ENCODE assay signal across 8 cellular contexts in the genomic region with DNA sequence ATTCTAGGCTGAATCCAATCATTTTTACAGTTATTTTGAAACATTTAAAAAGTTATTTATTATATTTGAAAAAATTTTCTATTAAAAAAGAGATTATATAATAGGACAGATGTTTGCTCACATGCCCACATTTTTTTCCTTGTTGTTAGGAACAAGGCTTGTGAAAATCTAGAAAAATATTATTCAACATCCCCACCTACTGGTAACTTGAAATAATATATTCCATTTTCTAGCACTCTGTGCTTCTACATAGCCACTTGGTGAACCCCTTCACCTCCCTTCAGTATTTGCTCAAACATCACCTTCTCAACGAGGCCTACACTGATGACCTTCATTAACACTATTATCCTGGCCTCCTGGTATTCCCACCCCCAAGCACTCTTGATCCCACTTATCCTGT. TPM values are rescaled to one million over a fixed set of nuclear protein-coding genes. Genes with fewer than 3 reads are reported as not detected.
DNase-seq lines count a peak whose midpoint lies in the region; ATAC-seq, FAIRE-seq and TF ChIP-seq lines count a peak whose summit lies in the region.

No MANE protein-coding gene starts in this region.

- BruUV-seq in HCT116 (replicated peaks; lab: Mats Ljungman, UMichigan): no TSS peak

- no peaks in the 10 kb centered on the region for H3K9me2 ChIP-seq in HCT116 (ENCODE audit: insufficient read depth)

- H3K9ac ChIP-seq in HCT116 (ENCODE audit: low read length) (no peak overlapping the region), colonic mucosa (ENCODE audit: low read depth in 2 of 2, low read length in 2 of 2) (no peak overlapping the region)

- RAD21 ChIA-PET in HCT116 (lab: Charles Lee; ENCODE audit: low non-redundant PET in 1 of 2, low total read pairs in 2 of 2, uncharacterized antibody in 2 of 2, unreplicated experiment in 2 of 2): no interaction called here

- POLR2A ChIA-PET in HCT116 (lab: Charles Lee): no interaction called here

- H3K4me3 ChIP-seq in HCT116 (replicated peaks in 1 of 2; ENCODE audit: low read depth in 1 of 2, low read length in 2 of 2): no peak overlapping the region
- no peak overlapping the region for H3K4me3 ChIP-seq in colonic mucosa

- H3K4me1 ChIP-seq in HCT116 (ENCODE audit: control insufficient read depth in 1 of 2, insufficient read depth in 2 of 2, low read length in 2 of 2) (no peaks in the 10 kb centered on the region), colonic mucosa (no peaks in the 10 kb centered on the region)

- H3K27me3 ChIP-seq in HCT116 (ENCODE audit: insufficient read depth, low read length): no peaks in the 10 kb centered on the region
- no peaks in the 10 kb centered on the region for H3K27me3 ChIP-seq in colonic mucosa

- CTCF ChIA-PET in HCT116 (lab: Charles Lee): interaction anchor here (0.9 to 1.0 kb wide), 3 partner anchors 68 to 578 kb away, joined by 3 to 4 read pairs (median 3); no protein-coding TSS in a partner anchor

- no peak overlapping the region for H3K27ac ChIP-seq in HCT116 (ENCODE audit: low read depth, low read length)
- no peak overlapping the region for H3K27ac ChIP-seq in colonic mucosa

- no peaks in the 10 kb centered on the region for H3K79me2 ChIP-seq in HCT116 (ENCODE audit: insufficient read depth, low read length)

- H3K9me3 ChIP-seq in HCT116 (ENCODE audit: control insufficient read depth in 1 of 2, insufficient read depth in 1 of 2, low read depth in 1 of 2, low read length in 2 of 2) (no peaks in the 10 kb centered on the region), colonic mucosa (no peaks in the 10 kb centered on the region)

- TF ChIP-seq CTCF in HCT116 (IDR thresholded peaks at IDR 0.05 in 2 of 3, conservative IDR thresholded peaks at IDR 0.05 in 1 of 3; ENCODE audit: borderline replicate concordance in 1 of 3, insufficient read depth in 1 of 3, low read depth in 2 of 3, low read length in 2 of 3): peak; percentile 12 to 51 (median 30); a peak in 4 of 6 replicates
- no peak for TF ChIP-seq CTCF in colonic mucosa (IDR thresholded peaks at IDR 0.05)

- no peak overlapping the region for H3K4me2 ChIP-seq in HCT116 (ENCODE audit: low read length)

- no peaks in the 10 kb centered on the region for H4K20me1 ChIP-seq in HCT116 (ENCODE audit: insufficient read depth)

- peak overlapping the region; percentile 63 for H2AFZ ChIP-seq in HCT116 (ENCODE audit: low read depth, low read length, poor library complexity, severe bottlenecking)

- intact Hi-C loops in HCT116 (cut with micrococcal nuclease): loop anchor here (1.0 to 5.0 kb wide), 4 partner anchors 68 to 630 kb away; no protein-coding TSS in a partner anchor
- intact Hi-C loops in sciatic nerve (cut with DNase I): no loop called here
- intact Hi-C loops in colonic mucosa (cut with DNase I): loop anchor here (5.0 kb wide), 1 partner anchor 65 kb away; no protein-coding TSS in a partner anchor

- peak; percentile 97 for FAIRE-seq in endometrium (lab: Jason Lieb, UNC)
- FAIRE-seq in GM12892 (lab: Jason Lieb, UNC): no peak

- no peaks in the 10 kb centered on the region for H3K36me3 ChIP-seq in HCT116 (ENCODE audit: control insufficient read depth in 1 of 2, insufficient read depth in 2 of 2, low read length in 2 of 2)
- no peaks in the 10 kb centered on the region for H3K36me3 ChIP-seq in colonic mucosa

- DNase-seq in DMS114 treated with DMSO at 0.1 percent for 48 hours (lab: John Stamatoyannopoulos, UW; ENCODE audit: unreplicated experiment): peak; percentile 74
- peak; percentile 35 for DNase-seq in HCT116 (ENCODE audit: low read depth, low spot score)
- peak; percentile 52 to 64 for DNase-seq in NCI-H526 (lab: John Stamatoyannopoulos, UW)
- DNase-seq in sciatic nerve (ENCODE audit: low spot score): no peak
- DNase-seq in GM12892 (ENCODE audit: insufficient read length): no peak
- DNase-seq in colonic mucosa: no peak

- TF ChIP-seq POLR2A in HCT116 (IDR thresholded peaks at IDR 0.05; ENCODE audit: borderline replicate concordance, extremely low read depth, insufficient read depth, insufficient read length) (no peak), GM12892 (IDR thresholded peaks at IDR 0.05; ENCODE audit: low read depth, low read length) (no peak)

- peak; percentile 60 for TF ChIP-seq RAD21 in HCT116 (IDR thresholded peaks at IDR 0.05; ENCODE audit: low read depth)

- peak; percentile 80 for ATAC-seq in HCT116
- peak; percentile 67 for ATAC-seq in sciatic nerve
- no peak for ATAC-seq in GM21528 (IDR thresholded peaks at IDR 0.05; ENCODE audit: low FRiP score, unreplicated experiment)

TF ChIP-seq in HCT116, 20 proteins besides CTCF, POLR2A, EP300 and RAD21:
- TF ChIP-seq CEBPB (IDR thresholded peaks at IDR 0.05; ENCODE audit: low read depth) (no peak), SP1 (IDR thresholded peaks at IDR 0.05; ENCODE audit: low read depth) (no peak), EGR1 (IDR thresholded peaks at IDR 0.05; ENCODE audit: low read depth) (no peak), POLR2AphosphoS5 (IDR thresholded peaks at IDR 0.05; ENCODE audit: low read depth, low read length) (no peak), CBX3 (IDR thresholded peaks at IDR 0.05; ENCODE audit: low read depth) (no peak), ELF1 (IDR thresholded peaks at IDR 0.05; ENCODE audit: borderline replicate concordance, low read depth) (no peak), TCF7L2 (IDR thresholded peaks at IDR 0.05; ENCODE audit: borderline replicate concordance, extremely low read depth, insufficient read depth, insufficient read length) (no peak), ZNF274 (IDR thresholded peaks at IDR 0.05; ENCODE audit: low read depth, low read length) (no peak)
- TF ChIP-seq, protein P1, sequence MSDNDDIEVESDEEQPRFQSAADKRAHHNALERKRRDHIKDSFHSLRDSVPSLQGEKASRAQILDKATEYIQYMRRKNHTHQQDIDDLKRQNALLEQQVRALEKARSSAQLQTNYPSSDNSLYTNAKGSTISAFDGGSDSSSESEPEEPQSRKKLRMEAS (IDR thresholded peaks at IDR 0.05): no peak
- TF ChIP-seq, protein P2, sequence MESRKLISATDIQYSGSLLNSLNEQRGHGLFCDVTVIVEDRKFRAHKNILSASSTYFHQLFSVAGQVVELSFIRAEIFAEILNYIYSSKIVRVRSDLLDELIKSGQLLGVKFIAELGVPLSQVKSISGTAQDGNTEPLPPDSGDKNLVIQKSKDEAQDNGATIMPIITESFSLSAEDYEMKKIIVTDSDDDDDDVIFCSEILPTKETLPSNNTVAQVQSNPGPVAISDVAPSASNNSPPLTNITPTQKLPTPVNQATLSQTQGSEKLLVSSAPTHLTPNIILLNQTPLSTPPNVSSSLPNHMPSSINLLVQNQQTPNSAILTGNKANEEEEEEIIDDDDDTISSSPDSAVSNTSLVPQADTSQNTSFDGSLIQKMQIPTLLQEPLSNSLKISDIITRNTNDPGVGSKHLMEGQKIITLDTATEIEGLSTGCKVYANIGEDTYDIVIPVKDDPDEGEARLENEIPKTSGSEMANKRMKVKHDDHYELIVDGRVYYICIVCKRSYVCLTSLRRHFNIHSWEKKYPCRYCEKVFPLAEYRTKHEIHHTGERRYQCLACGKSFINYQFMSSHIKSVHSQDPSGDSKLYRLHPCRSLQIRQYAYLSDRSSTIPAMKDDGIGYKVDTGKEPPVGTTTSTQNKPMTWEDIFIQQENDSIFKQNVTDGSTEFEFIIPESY (IDR thresholded peaks at IDR 0.05; ENCODE audit: extremely low read depth, insufficient replicate concordance, low read length): no peak

RNA-seq across cellular contexts. Expression of a gene that starts 18.4 kb away (rescaled TPM):
- total RNA-seq in HCT116 (2021; ENCODE audit: unreplicated experiment) (not detected), sciatic nerve (not detected), colonic mucosa (under 1 TPM; 0.11 to 0.17 TPM)
- polyA plus RNA-seq in HCT116 (2012): not detected in 2 replicates
- not detected for polyA plus RNA-seq in GM12892 (2012; ENCODE audit: missing spikeins)

RNA-seq across cellular contexts. Expression of a gene that starts 29.8 kb away (rescaled TPM):
- total RNA-seq in HCT116 (2021; ENCODE audit: unreplicated experiment) (not detected), sciatic nerve (not detected), colonic mucosa (1 to 10 TPM in 1 of 2 donors, under 1 TPM in 1; 0.59 to 1.6 TPM)
- not detected in 2 replicates for polyA plus RNA-seq in HCT116 (2012)
- not detected for polyA plus RNA-seq in GM12892 (2012; ENCODE audit: missing spikeins)

Comparison
In these comparisons a context has a peak if more than half of its experiments do, and no peak if none do; other contexts are left out.
1. DNase-seq: peak in DMS114 treated with DMSO at 0.1 percent for 48 hours (single experiment), HCT116 (single experiment) and NCI-H526 (2 of 2); none in sciatic nerve (single experiment), GM12892 (single experiment) and colonic mucosa (single experiment).